Comparison of ENCODE assay signal across 1 cellular context in the genomic region with DNA sequence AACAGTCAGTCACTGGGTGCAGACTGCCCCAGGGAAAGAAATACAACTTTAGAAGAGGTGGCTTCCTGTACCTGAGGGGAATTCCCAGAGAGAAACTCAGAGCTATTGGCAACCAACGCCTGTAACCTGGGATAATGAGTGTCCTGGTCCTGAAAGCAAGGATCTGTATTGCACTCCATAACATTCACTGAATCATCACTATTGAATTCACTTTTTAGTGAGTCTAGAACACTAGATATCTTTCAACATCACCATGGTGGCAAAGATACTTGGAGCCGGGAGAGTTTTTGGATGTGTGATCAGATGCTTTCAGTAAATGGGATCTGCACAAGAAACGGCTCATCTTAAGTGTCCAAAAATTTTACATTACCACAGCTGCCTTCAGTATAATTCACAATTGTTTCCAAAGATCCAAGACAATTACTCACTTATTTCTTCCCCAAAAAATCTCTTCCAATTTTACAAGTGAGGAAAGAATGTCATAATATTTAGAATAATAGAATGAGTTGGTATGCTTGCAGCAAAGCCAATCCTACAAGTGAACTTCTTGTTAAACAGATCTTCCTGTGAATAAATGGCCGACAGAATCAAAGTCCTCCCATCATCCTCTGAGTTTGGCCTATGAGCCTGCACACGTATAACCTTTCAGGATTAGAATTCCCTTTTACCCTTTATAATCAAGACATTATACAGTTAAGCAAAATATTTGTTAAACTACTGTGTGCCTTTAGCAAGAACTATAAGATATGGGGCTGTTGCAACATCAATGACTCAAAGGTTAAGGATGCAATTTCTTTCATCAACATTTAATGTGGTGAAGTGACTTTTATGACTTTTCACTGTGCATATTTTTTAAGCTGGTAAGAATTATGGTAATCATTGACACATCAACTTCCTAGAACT.
TF ChIP-seq lines count a peak whose summit lies in the region.

No MANE protein-coding gene starts in this region.

TF ChIP-seq in SK-N-SH, 30 proteins besides CTCF, POLR2A, EP300 and RAD21 (continued from another document):
- TF ChIP-seq FOSL2 (IDR thresholded peaks at IDR 0.05; ENCODE audit: borderline replicate concordance, low read depth) (peak; percentile 50; the same call in 1 of the 2 replicates), SMC3 (IDR thresholded peaks at IDR 0.05; ENCODE audit: low read depth, low read length) (no peak), MXI1 (IDR thresholded peaks at IDR 0.05; ENCODE audit: low read depth, low read length) (no peak), NFIC (IDR thresholded peaks at IDR 0.05; ENCODE audit: borderline replicate concordance) (no peak), TCF12 (IDR thresholded peaks at IDR 0.05) (peak; percentile 56), TAF1 (IDR thresholded peaks at IDR 0.05; ENCODE audit: borderline replicate concordance, low read depth, low read length) (no peak), GABPA (IDR thresholded peaks at IDR 0.05; ENCODE audit: low read depth) (no peak), FOXJ3 (CRISPR knock-in tag; IDR thresholded peaks at IDR 0.05) (no peak), NRF1 (IDR thresholded peaks at IDR 0.05; ENCODE audit: low read depth, low read length) (no peak), JUND (IDR thresholded peaks at IDR 0.05) (peak; percentile 67), EZH2phosphoT487 (IDR thresholded peaks at IDR 0.05; ENCODE audit: borderline replicate concordance, low read depth) (no peak), YY1 (IDR thresholded peaks at IDR 0.05; ENCODE audit: low read depth) (no peak), RCOR1 (IDR thresholded peaks at IDR 0.05; ENCODE audit: low read length) (no peak)
- TF ChIP-seq, protein P1, sequence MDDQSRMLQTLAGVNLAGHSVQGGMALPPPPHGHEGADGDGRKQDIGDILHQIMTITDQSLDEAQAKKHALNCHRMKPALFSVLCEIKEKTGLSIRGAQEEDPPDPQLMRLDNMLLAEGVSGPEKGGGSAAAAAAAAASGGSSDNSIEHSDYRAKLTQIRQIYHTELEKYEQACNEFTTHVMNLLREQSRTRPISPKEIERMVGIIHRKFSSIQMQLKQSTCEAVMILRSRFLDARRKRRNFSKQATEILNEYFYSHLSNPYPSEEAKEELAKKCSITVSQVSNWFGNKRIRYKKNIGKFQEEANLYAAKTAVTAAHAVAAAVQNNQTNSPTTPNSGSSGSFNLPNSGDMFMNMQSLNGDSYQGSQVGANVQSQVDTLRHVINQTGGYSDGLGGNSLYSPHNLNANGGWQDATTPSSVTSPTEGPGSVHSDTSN (IDR thresholded peaks at IDR 0.05) = peak; percentile 56
- TF ChIP-seq, protein P2, sequence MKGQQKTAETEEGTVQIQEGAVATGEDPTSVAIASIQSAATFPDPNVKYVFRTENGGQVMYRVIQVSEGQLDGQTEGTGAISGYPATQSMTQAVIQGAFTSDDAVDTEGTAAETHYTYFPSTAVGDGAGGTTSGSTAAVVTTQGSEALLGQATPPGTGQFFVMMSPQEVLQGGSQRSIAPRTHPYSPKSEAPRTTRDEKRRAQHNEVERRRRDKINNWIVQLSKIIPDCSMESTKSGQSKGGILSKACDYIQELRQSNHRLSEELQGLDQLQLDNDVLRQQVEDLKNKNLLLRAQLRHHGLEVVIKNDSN (IDR thresholded peaks at IDR 0.05; ENCODE audit: borderline replicate concordance, low read depth) = no peak
- TF ChIP-seq, protein P3, sequence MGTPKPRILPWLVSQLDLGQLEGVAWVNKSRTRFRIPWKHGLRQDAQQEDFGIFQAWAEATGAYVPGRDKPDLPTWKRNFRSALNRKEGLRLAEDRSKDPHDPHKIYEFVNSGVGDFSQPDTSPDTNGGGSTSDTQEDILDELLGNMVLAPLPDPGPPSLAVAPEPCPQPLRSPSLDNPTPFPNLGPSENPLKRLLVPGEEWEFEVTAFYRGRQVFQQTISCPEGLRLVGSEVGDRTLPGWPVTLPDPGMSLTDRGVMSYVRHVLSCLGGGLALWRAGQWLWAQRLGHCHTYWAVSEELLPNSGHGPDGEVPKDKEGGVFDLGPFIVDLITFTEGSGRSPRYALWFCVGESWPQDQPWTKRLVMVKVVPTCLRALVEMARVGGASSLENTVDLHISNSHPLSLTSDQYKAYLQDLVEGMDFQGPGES (IDR thresholded peaks at IDR 0.05; ENCODE audit: low read depth, low read length) = no peak
